Comparison of ENCODE assay signal across 19 cellular contexts in genomic region chr14:100738269-100738691, GRCh38. TPM values are rescaled to one million over a fixed set of nuclear protein-coding genes. Genes with fewer than 3 reads are reported as not detected.
A peak's percentile ranks its signal among the peaks of the same experiment; 100 is the strongest.
DNase-seq lines count a peak whose midpoint lies in the region; ATAC-seq, FAIRE-seq and TF ChIP-seq lines count a peak whose summit lies in the region.
"Had no signal": no experiment of that assay in that cellular context is flagged by ENCODE, and none has a peak within 500 bp of the region (broad histone marks: within the 10 kb centered on the region; RNA-seq: fewer than 3 reads in every experiment).

No MANE protein-coding gene starts in this region.

- no peak overlapping the region for H3K4me3 Mint-ChIP-seq in natural killer cell treated with Interleukin-12 subunit alpha and Interleukin-12 subunit beta and Interleukin-15 and Interleukin-18, amount 100 ng/mL, for 72 hours
- no peak overlapping the region for H3K4me3 Mint-ChIP-seq in activated CD8-positive, alpha-beta T cell treated with anti-CD3 and anti-CD28 coated beads, Interleukin-2, amount 10 ng/mL, durations not matched to agents 7 days and 5 days
- H3K4me3 Mint-ChIP-seq: CD8-positive, alpha-beta memory T cell had no signal

- POLR2A ChIA-PET in activated CD8-positive, alpha-beta T cell treated with anti-CD3 and anti-CD28 coated beads, Interleukin-2, amount 10 ng/mL, durations not matched to agents 7 days and 5 days (lab: Charles Lee), result no interaction called here

- no peak overlapping the region for H3K9ac ChIP-seq in kidney (ENCODE audit: low read length in 2 of 2)
- H3K9ac ChIP-seq: BLaER1 treated with 17β-estradiol and CSF1 and Interleukin-3, amounts not matched to agents 10 nM and 100 nM had no signal

- H3K27me3 ChIP-seq in heart left ventricle, result peaks cover 0 to 14% (median 0%) of the 10 kb centered on the region in 9 donors
- H3K27me3 ChIP-seq in right atrium auricular region, result no peaks in the 10 kb centered on the region
- H3K27me3 ChIP-seq: BLaER1 treated with 17β-estradiol and CSF1 and Interleukin-3, amounts not matched to agents 10 nM and 100 nM had no signal

- intact Hi-C loops in heart left ventricle (cut with DNase I), result no loop called here
- intact Hi-C loops in kidney (cut with DNase I), result no loop called here

- no peak for TF ChIP-seq POLR2A in heart left ventricle (IDR thresholded peaks at IDR 0.05)

- no peaks in the 10 kb centered on the region for H3K9me3 Mint-ChIP-seq in natural killer cell treated with Interleukin-12 subunit alpha and Interleukin-12 subunit beta and Interleukin-15 and Interleukin-18, amount 100 ng/mL, for 72 hours
- H3K9me3 Mint-ChIP-seq in activated CD8-positive, alpha-beta T cell treated with anti-CD3 and anti-CD28 coated beads, Interleukin-2, amount 10 ng/mL, durations not matched to agents 7 days and 5 days (ENCODE audit: insufficient read depth), result no peaks in the 10 kb centered on the region
- H3K9me3 Mint-ChIP-seq: CD8-positive, alpha-beta memory T cell had no signal

- DNase-seq in heart left ventricle (peak in 3 of 5 donors; percentile 4 to 13 (median 7)), right atrium auricular region (ENCODE audit: low spot score) (no peak), kidney (peak; percentile 14), T1000 (lab: John Stamatoyannopoulos, UW) (no peak)
- peak; percentile 54 for DNase-seq in natural killer cell treated with Interleukin-12 subunit alpha and Interleukin-12 subunit beta and Interleukin-15 and Interleukin-18, amount 100 ng/mL, for 72 hours (ENCODE audit: low spot score)
- no peak for DNase-seq in activated CD8-positive, alpha-beta T cell treated with anti-CD3 and anti-CD28 coated beads, Interleukin-2, amount 10 ng/mL, durations not matched to agents 7 days and 5 days
- DNase-seq: DND-41, NCI-H1105 treated with DMSO at 0.1 percent for 48 hours, NCI-H1694 treated with DMSO at 0.1 percent for 48 hours, NCI-H2107, NCI-H2227 treated with DMSO at 0.1 percent for 48 hours, NCI-H524, SHP77 had no signal

- no peak overlapping the region for H3K27ac Mint-ChIP-seq in natural killer cell treated with Interleukin-12 subunit alpha and Interleukin-12 subunit beta and Interleukin-15 and Interleukin-18, amount 100 ng/mL, for 72 hours
- no peak overlapping the region for H3K27ac Mint-ChIP-seq in activated CD8-positive, alpha-beta T cell treated with anti-CD3 and anti-CD28 coated beads, Interleukin-2, amount 10 ng/mL, durations not matched to agents 7 days and 5 days
- H3K27ac Mint-ChIP-seq: CD8-positive, alpha-beta memory T cell had no signal

- no peak overlapping the region for H3K4me3 ChIP-seq in heart left ventricle
- H3K4me3 ChIP-seq in right atrium auricular region, result no peak overlapping the region
- no peak overlapping the region for H3K4me3 ChIP-seq in kidney (ENCODE audit: low read length in 2 of 2)
- H3K4me3 ChIP-seq: A549; BLaER1 treated with 17β-estradiol and CSF1 and Interleukin-3, amounts not matched to agents 10 nM and 100 nM; HAP-1 had no signal

- no peaks in the 10 kb centered on the region for H3K4me1 Mint-ChIP-seq in natural killer cell treated with Interleukin-12 subunit alpha and Interleukin-12 subunit beta and Interleukin-15 and Interleukin-18, amount 100 ng/mL, for 72 hours (ENCODE audit: low read depth in 2 of 2)
- no peaks in the 10 kb centered on the region for H3K4me1 Mint-ChIP-seq in activated CD8-positive, alpha-beta T cell treated with anti-CD3 and anti-CD28 coated beads, Interleukin-2, amount 10 ng/mL, durations not matched to agents 7 days and 5 days (ENCODE audit: low read depth)
- H3K4me1 Mint-ChIP-seq: CD8-positive, alpha-beta memory T cell had no signal

- ATAC-seq in heart left ventricle (no peak), HG03342 (IDR thresholded peaks at IDR 0.05; ENCODE audit: unreplicated experiment) (no peak)
- ATAC-seq in natural killer cell treated with Interleukin-12 subunit alpha and Interleukin-12 subunit beta and Interleukin-15 and Interleukin-18, amount 100 ng/mL, for 72 hours, result peak in 1 of 2 donors; percentile 24
- no peak for ATAC-seq in activated CD8-positive, alpha-beta T cell treated with anti-CD3 and anti-CD28 coated beads, Interleukin-2, amount 10 ng/mL, durations not matched to agents 7 days and 5 days
- ATAC-seq: A549 had no signal

- 84 to 95% (median 89%) methylated on average over 3 to 6 of the region's 6 CpGs for WGBS in heart left ventricle, 4 donors

- CTCF ChIA-PET in activated CD8-positive, alpha-beta T cell treated with anti-CD3 and anti-CD28 coated beads, Interleukin-2, amount 10 ng/mL, durations not matched to agents 7 days and 5 days (lab: Charles Lee), result no interaction called here

- H3K36me3 ChIP-seq in heart left ventricle, result no peaks in the 10 kb centered on the region
- H3K36me3 ChIP-seq in right atrium auricular region, result no peaks in the 10 kb centered on the region
- no peaks in the 10 kb centered on the region for H3K36me3 ChIP-seq in kidney (ENCODE audit: control insufficient read depth in 1 of 2, insufficient read depth in 2 of 2, low read length in 2 of 2)
- H3K36me3 ChIP-seq: BLaER1 treated with 17β-estradiol and CSF1 and Interleukin-3, amounts not matched to agents 10 nM and 100 nM; HAP-1 had no signal

- H3K9me3 ChIP-seq in heart left ventricle (peaks cover 0 to 8% (median 0%) of the 10 kb centered on the region in 12 donors), right atrium auricular region (no peaks in the 10 kb centered on the region), kidney (ENCODE audit: control insufficient read depth in 1 of 2, low read length in 2 of 2) (no peaks in the 10 kb centered on the region)
- H3K9me3 ChIP-seq: A549, HAP-1 had no signal

- peaks cover 0 to 4% of the 10 kb centered on the region in 2 donors for H3K27me3 Mint-ChIP-seq in natural killer cell treated with Interleukin-12 subunit alpha and Interleukin-12 subunit beta and Interleukin-15 and Interleukin-18, amount 100 ng/mL, for 72 hours
- H3K27me3 Mint-ChIP-seq in activated CD8-positive, alpha-beta T cell treated with anti-CD3 and anti-CD28 coated beads, Interleukin-2, amount 10 ng/mL, durations not matched to agents 7 days and 5 days (ENCODE audit: low read depth), result no peaks in the 10 kb centered on the region

- no peak for TF ChIP-seq CTCF in heart left ventricle (IDR thresholded peaks at IDR 0.05)
- no peak for TF ChIP-seq CTCF in right atrium auricular region (IDR thresholded peaks at IDR 0.05)
- TF ChIP-seq CTCF in kidney (IDR thresholded peaks at IDR 0.05; ENCODE audit: borderline replicate concordance, extremely low read depth, insufficient read depth), result no peak

- H3K4me1 ChIP-seq in heart left ventricle, result no peaks in the 10 kb centered on the region
- no peaks in the 10 kb centered on the region for H3K4me1 ChIP-seq in right atrium auricular region
- peaks cover 0 to 3% of the 10 kb centered on the region in 2 donors for H3K4me1 ChIP-seq in kidney (ENCODE audit: control insufficient read depth in 1 of 2, insufficient read depth in 1 of 2, low read depth in 1 of 2, low read length in 2 of 2)
- H3K4me1 ChIP-seq: A549, HAP-1 had no signal

- H3K27ac ChIP-seq in heart left ventricle, result no peak overlapping the region
- H3K27ac ChIP-seq in right atrium auricular region, result no peak overlapping the region
- no peak overlapping the region for H3K27ac ChIP-seq in kidney (ENCODE audit: low read depth in 2 of 2, low read length in 2 of 2)
- H3K27ac ChIP-seq: A549; BLaER1 treated with 17β-estradiol and CSF1 and Interleukin-3, amounts not matched to agents 10 nM and 100 nM had no signal

- FAIRE-seq in kidney (lab: Jason Lieb, UNC), result no peak
- FAIRE-seq: A549, G401.6 had no signal

- H3K36me3 Mint-ChIP-seq in natural killer cell treated with Interleukin-12 subunit alpha and Interleukin-12 subunit beta and Interleukin-15 and Interleukin-18, amount 100 ng/mL, for 72 hours, result no peaks in the 10 kb centered on the region
- no peaks in the 10 kb centered on the region for H3K36me3 Mint-ChIP-seq in activated CD8-positive, alpha-beta T cell treated with anti-CD3 and anti-CD28 coated beads, Interleukin-2, amount 10 ng/mL, durations not matched to agents 7 days and 5 days (ENCODE audit: low read depth)
- H3K36me3 Mint-ChIP-seq: CD8-positive, alpha-beta memory T cell had no signal

RNA-seq across cellular contexts. Expression of gene DLK1, which starts 11.6 kb away (rescaled TPM):
- total RNA-seq in heart left ventricle (10 to 100 TPM in 5 of 9 donors, 1 to 10 TPM in 4; 1.4 to 52.4 (median 10.2) TPM), right atrium auricular region (not detected), kidney (not detected)
- polyA plus RNA-seq in heart left ventricle (1 to 10 TPM; 3.7 to 6.4 TPM), kidney (ENCODE audit: insufficient read depth, low read depth, low replicate concordance) (0.17 TPM)
- total RNA-seq in natural killer cell treated with Interleukin-12 subunit alpha and Interleukin-12 subunit beta and Interleukin-15 and Interleukin-18, amount 100 ng/mL, for 72 hours, result not detected
- not detected for total RNA-seq in activated CD8-positive, alpha-beta T cell treated with anti-CD3 and anti-CD28 coated beads, Interleukin-2, amount 10 ng/mL, durations not matched to agents 7 days and 5 days
- total RNA-seq: CD8-positive, alpha-beta memory T cell had no signal
- polyA plus RNA-seq: CD8-positive, alpha-beta memory T cell had no signal

Comparison
In these comparisons a context has a peak if more than half of its experiments do, and no peak if none do; other contexts are left out.
1. DNase-seq: peak in heart left ventricle (3 of 5), kidney (single experiment) and natural killer cell treated with Interleukin-12 subunit alpha and Interleukin-12 subunit beta and Interleukin-15 and Interleukin-18, amount 100 ng/mL, for 72 hours (single experiment); none in right atrium auricular region (single experiment), T1000 (single experiment) and activated CD8-positive, alpha-beta T cell treated with anti-CD3 and anti-CD28 coated beads, Interleukin-2, amount 10 ng/mL, durations not matched to agents 7 days and 5 days (single experiment).